10 cellular contexts compared by ENCODE assay signal in genomic region chr6:83861077-83861476, GRCh38. TPM values are rescaled to one million over a fixed set of nuclear protein-coding genes. Genes with fewer than 3 reads are reported as not detected.
DNase-seq lines count a peak whose midpoint lies in the region; ATAC-seq and TF ChIP-seq lines count a peak whose summit lies in the region.
"Had no signal": no experiment of that assay in that cellular context is flagged by ENCODE, and none has a peak within 500 bp of the region (broad histone marks: within the 10 kb centered on the region; RNA-seq: fewer than 3 reads in every experiment).

No MANE protein-coding gene starts in this region.

- peaks cover 7% of the 10 kb centered on the region; the same call in 1 of the 2 replicates for H3K9me3 ChIP-seq in DOHH2 (ENCODE audit: control insufficient read depth, insufficient read depth, low read length)
- no peaks in the 10 kb centered on the region for H3K9me3 ChIP-seq in Karpas-422 (ENCODE audit: low read length)
- no peaks in the 10 kb centered on the region for H3K9me3 ChIP-seq in neural cell (ENCODE audit: low read length)
- H3K9me3 ChIP-seq: SJCRH30 had no signal

- peak overlapping the region; percentile 100 for H3K4me3 Mint-ChIP-seq in activated naive CD8-positive, alpha-beta T cell treated with anti-CD3 and anti-CD28 coated beads for 36 hours

- H3K27ac ChIP-seq in DOHH2 (ENCODE audit: low read depth, low read length) = no peak overlapping the region
- H3K27ac ChIP-seq in Karpas-422 (ENCODE audit: low read length) = peak overlapping the region; percentile 50
- H3K27ac ChIP-seq in neural cell (ENCODE audit: low read length) = no peak overlapping the region
- no peak overlapping the region for H3K27ac ChIP-seq in caudate nucleus (ENCODE audit: low read depth, low read length)
- H3K27ac ChIP-seq: SJCRH30 had no signal

- H3K79me2 ChIP-seq in DOHH2 (ENCODE audit: control insufficient read depth, low read length) (peaks cover 59% of the 10 kb centered on the region), Karpas-422 (ENCODE audit: low read length) (peaks cover 66% of the 10 kb centered on the region), neural cell (replicated peaks; ENCODE audit: insufficient read depth, low read length) (peaks cover 20% of the 10 kb centered on the region)

- peaks cover 15% of the 10 kb centered on the region for H3K36me3 Mint-ChIP-seq in activated naive CD8-positive, alpha-beta T cell treated with anti-CD3 and anti-CD28 coated beads for 36 hours

- H2AFZ ChIP-seq in Karpas-422 (ENCODE audit: low read length) = no peak overlapping the region
- no peak overlapping the region for H2AFZ ChIP-seq in neural cell (ENCODE audit: low read depth, low read length)

- H3K4me2 ChIP-seq in DOHH2 (ENCODE audit: low read length) = peak overlapping the region; percentile 70
- H3K4me2 ChIP-seq in Karpas-422 (ENCODE audit: low read depth, low read length, poor library complexity, severe bottlenecking) = peak overlapping the region; percentile 83
- H3K4me2 ChIP-seq in neural cell (ENCODE audit: low read length) = peak overlapping the region; percentile 89

- TF ChIP-seq EP300 in neural cell (conservative IDR thresholded peaks at IDR 0.05; ENCODE audit: poor library complexity, severe bottlenecking) = no peak

- H4K20me1 ChIP-seq in DOHH2 (ENCODE audit: control insufficient read depth, insufficient read depth, low read depth, low read length) (no peaks in the 10 kb centered on the region), Karpas-422 (ENCODE audit: insufficient read depth, low read depth, low read length) (peaks cover 10% of the 10 kb centered on the region; the same call in 1 of the 2 replicates), neural cell (ENCODE audit: insufficient read depth) (no peaks in the 10 kb centered on the region)

- H3K4me3 ChIP-seq in DOHH2 (ENCODE audit: low read length) (peak overlapping the region; percentile 87), Karpas-422 (ENCODE audit: low read length) (peak overlapping the region; percentile 98), neural cell (ENCODE audit: low read length) (peak overlapping the region; percentile 77)

- H3K36me3 ChIP-seq in DOHH2 (ENCODE audit: control insufficient read depth, low read length) (peaks cover 36% of the 10 kb centered on the region), Karpas-422 (ENCODE audit: insufficient read depth, low read length) (peaks cover 25% of the 10 kb centered on the region), neural cell (ENCODE audit: insufficient read depth, low read length) (no peaks in the 10 kb centered on the region)

- H3K27ac Mint-ChIP-seq in activated naive CD8-positive, alpha-beta T cell treated with anti-CD3 and anti-CD28 coated beads for 36 hours = no peak overlapping the region

- peak overlapping the region; percentile 95 for H3K9ac ChIP-seq in Karpas-422 (ENCODE audit: low read length)
- H3K9ac ChIP-seq in neural cell (ENCODE audit: low read length) = no peak overlapping the region

- H3K4me1 ChIP-seq in DOHH2 (ENCODE audit: control insufficient read depth, low read length) (peaks cover 26% of the 10 kb centered on the region), Karpas-422 (ENCODE audit: low read length) (peaks cover 36% of the 10 kb centered on the region)

- peaks cover 3% of the 10 kb centered on the region for H3K27me3 Mint-ChIP-seq in activated naive CD8-positive, alpha-beta T cell treated with anti-CD3 and anti-CD28 coated beads for 36 hours

- no peaks in the 10 kb centered on the region; the same call in 1 of the 2 replicates for H3K27me3 ChIP-seq in DOHH2 (ENCODE audit: control insufficient read depth, low read length)
- no peaks in the 10 kb centered on the region for H3K27me3 ChIP-seq in Karpas-422 (ENCODE audit: low read length)
- peaks cover 27% of the 10 kb centered on the region for H3K27me3 ChIP-seq in neural cell (ENCODE audit: insufficient read depth, low read depth, low read length)
- H3K27me3 ChIP-seq: SJCRH30 had no signal

- H3F3A ChIP-seq in DOHH2 (ENCODE audit: control insufficient read depth, insufficient read depth) (no peaks in the 10 kb centered on the region), neural cell (ENCODE audit: insufficient read depth, low read length, poor library complexity, severe bottlenecking) (no peaks in the 10 kb centered on the region)

- peaks cover 28% of the 10 kb centered on the region for H3K4me1 Mint-ChIP-seq in activated naive CD8-positive, alpha-beta T cell treated with anti-CD3 and anti-CD28 coated beads for 36 hours

- H3K9me3 Mint-ChIP-seq in activated naive CD8-positive, alpha-beta T cell treated with anti-CD3 and anti-CD28 coated beads for 36 hours = no peaks in the 10 kb centered on the region

- no peak for TF ChIP-seq RAD21 in neural cell (conservative IDR thresholded peaks at IDR 0.05)

- DNase-seq in Karpas-422 = peak; percentile 66
- DNase-seq in activated naive CD8-positive, alpha-beta T cell treated with anti-CD3 and anti-CD28 coated beads for 36 hours = no peak
- DNase-seq in caudate nucleus (lab: John Stamatoyannopoulos, UW) = no peak
- DNase-seq: posterior cingulate gyrus, SJCRH30 had no signal

- H3K9me2 ChIP-seq in DOHH2 (replicated peaks; ENCODE audit: control insufficient read depth, low read length) = no peaks in the 10 kb centered on the region
- no peaks in the 10 kb centered on the region for H3K9me2 ChIP-seq in Karpas-422 (replicated peaks; ENCODE audit: insufficient read depth, low read length)
- H3K9me2 ChIP-seq in neural cell (ENCODE audit: insufficient read depth, low read length) = no peaks in the 10 kb centered on the region

- ATAC-seq in HG03342 (IDR thresholded peaks at IDR 0.05; ENCODE audit: unreplicated experiment) (no peak), HG03159 (IDR thresholded peaks at IDR 0.05; ENCODE audit: unreplicated experiment) (no peak)

- TF ChIP-seq CTCF in DOHH2 (IDR thresholded peaks at IDR 0.05; ENCODE audit: low read depth, low read length, poor library complexity, severe bottlenecking) (no peak), neural cell (IDR thresholded peaks at IDR 0.05; ENCODE audit: poor library complexity, severe bottlenecking) (no peak)

TF ChIP-seq in neural cell, 6 proteins besides CTCF, POLR2A, EP300 and RAD21:
- TF ChIP-seq EZH2 (IDR thresholded peaks at IDR 0.05; ENCODE audit: borderline replicate concordance, insufficient read depth, low read length, poor library complexity, severe bottlenecking) (no peak), SMC3 (conservative IDR thresholded peaks at IDR 0.05; ENCODE audit: poor library complexity) (no peak), TAF1 (IDR thresholded peaks at IDR 0.05; ENCODE audit: low read depth) (no peak), MXI1 (conservative IDR thresholded peaks at IDR 0.05; ENCODE audit: poor library complexity, severe bottlenecking) (no peak), POLR2AphosphoS5 (IDR thresholded peaks at IDR 0.05) (no peak)
- TF ChIP-seq, protein P1, sequence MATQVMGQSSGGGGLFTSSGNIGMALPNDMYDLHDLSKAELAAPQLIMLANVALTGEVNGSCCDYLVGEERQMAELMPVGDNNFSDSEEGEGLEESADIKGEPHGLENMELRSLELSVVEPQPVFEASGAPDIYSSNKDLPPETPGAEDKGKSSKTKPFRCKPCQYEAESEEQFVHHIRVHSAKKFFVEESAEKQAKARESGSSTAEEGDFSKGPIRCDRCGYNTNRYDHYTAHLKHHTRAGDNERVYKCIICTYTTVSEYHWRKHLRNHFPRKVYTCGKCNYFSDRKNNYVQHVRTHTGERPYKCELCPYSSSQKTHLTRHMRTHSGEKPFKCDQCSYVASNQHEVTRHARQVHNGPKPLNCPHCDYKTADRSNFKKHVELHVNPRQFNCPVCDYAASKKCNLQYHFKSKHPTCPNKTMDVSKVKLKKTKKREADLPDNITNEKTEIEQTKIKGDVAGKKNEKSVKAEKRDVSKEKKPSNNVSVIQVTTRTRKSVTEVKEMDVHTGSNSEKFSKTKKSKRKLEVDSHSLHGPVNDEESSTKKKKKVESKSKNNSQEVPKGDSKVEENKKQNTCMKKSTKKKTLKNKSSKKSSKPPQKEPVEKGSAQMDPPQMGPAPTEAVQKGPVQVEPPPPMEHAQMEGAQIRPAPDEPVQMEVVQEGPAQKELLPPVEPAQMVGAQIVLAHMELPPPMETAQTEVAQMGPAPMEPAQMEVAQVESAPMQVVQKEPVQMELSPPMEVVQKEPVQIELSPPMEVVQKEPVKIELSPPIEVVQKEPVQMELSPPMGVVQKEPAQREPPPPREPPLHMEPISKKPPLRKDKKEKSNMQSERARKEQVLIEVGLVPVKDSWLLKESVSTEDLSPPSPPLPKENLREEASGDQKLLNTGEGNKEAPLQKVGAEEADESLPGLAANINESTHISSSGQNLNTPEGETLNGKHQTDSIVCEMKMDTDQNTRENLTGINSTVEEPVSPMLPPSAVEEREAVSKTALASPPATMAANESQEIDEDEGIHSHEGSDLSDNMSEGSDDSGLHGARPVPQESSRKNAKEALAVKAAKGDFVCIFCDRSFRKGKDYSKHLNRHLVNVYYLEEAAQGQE (IDR thresholded peaks at IDR 0.05; ENCODE audit: borderline replicate concordance) = no peak

RNA-seq across cellular contexts. Expression of gene CYB5R4, which starts 1.6 kb away (rescaled TPM):
- 15.1 and 37.0 TPM in 2 replicates for total RNA-seq in Karpas-422 (2014; rRNA removed; shearing (Covaris generic); ENCODE audit: low replicate concordance)
- 10 to 100 TPM; 30.1 to 32.1 TPM for total RNA-seq in activated naive CD8-positive, alpha-beta T cell treated with anti-CD3 and anti-CD28 coated beads for 36 hours
- 13.5 and 18.0 TPM in 2 replicates for polyA plus RNA-seq in neural cell
- polyA minus RNA-seq in neural cell = 13.3 and 14.1 TPM in 2 replicates

RNA-seq across cellular contexts. Expression of gene RIPPLY2, which starts 7.9 kb away (rescaled TPM):
- not detected in 2 replicates for total RNA-seq in Karpas-422 (2014; rRNA removed; shearing (Covaris generic); ENCODE audit: low replicate concordance)
- not detected for total RNA-seq in activated naive CD8-positive, alpha-beta T cell treated with anti-CD3 and anti-CD28 coated beads for 36 hours
- polyA plus RNA-seq in neural cell = 3.5 and 5.0 TPM in 2 replicates
- polyA minus RNA-seq in neural cell = 0.73 and 2.4 TPM in 2 replicates
- total RNA-seq: G401 had no signal
